17 cellular contexts compared by ENCODE assay signal in the genomic region with DNA sequence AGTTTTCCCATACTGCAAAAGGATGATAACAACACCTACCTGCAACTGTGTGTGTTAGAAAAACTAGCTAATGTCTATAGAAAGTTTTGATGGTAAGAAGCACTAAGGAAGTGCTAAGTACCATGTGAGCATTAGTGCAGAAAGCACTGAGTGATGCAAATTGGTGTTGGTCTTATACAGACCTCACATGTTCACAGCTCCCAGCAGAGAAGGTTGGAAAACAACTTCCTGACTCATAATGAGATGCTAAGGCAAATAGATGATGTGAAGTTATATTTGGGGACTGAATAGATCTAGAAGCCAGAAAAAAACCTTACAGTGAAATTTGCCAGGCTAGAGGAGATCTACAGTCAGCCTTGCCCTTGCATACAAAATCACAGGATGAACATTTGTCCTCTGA.
A peak's percentile ranks its signal among the peaks of the same experiment; 100 is the strongest.
DNase-seq lines count a peak whose midpoint lies in the region; ATAC-seq and TF ChIP-seq lines count a peak whose summit lies in the region.
"Had no signal": no experiment of that assay in that cellular context is flagged by ENCODE, and none has a peak within 500 bp of the region (broad histone marks: within the 10 kb centered on the region; RNA-seq: fewer than 3 reads in every experiment).

No MANE protein-coding gene starts in this region.

- H3K4me3 Mint-ChIP-seq in progenitor cell of endocrine pancreas (ENCODE audit: low read depth) (no peak overlapping the region), T-cell (no peak overlapping the region)
- H3K4me3 Mint-ChIP-seq: B cell; CD4-positive, CD25-positive, alpha-beta regulatory T cell; CD8-positive, alpha-beta memory T cell; GM23338 had no signal

- H3K9ac ChIP-seq in BLaER1 (no peak overlapping the region), mesendoderm (ENCODE audit: low read length) (no peak overlapping the region)

- no peak for TF ChIP-seq CTCF in progenitor cell of endocrine pancreas (IDR thresholded peaks at IDR 0.05; ENCODE audit: unreplicated experiment)
- no peak for TF ChIP-seq CTCF in prostate gland (IDR thresholded peaks at IDR 0.05)

- H3K36me3 ChIP-seq in BLaER1 (no peaks in the 10 kb centered on the region), mesendoderm (ENCODE audit: control insufficient read depth, insufficient read depth, low read length) (no peaks in the 10 kb centered on the region), prostate gland (no peaks in the 10 kb centered on the region)

- H3K4me2 ChIP-seq in BLaER1 = peak overlapping the region; percentile 13; the same call in 1 of the 2 replicates
- no peak overlapping the region for H3K4me2 ChIP-seq in mesendoderm (ENCODE audit: low read length)
- H3K4me2 ChIP-seq: GM23338 had no signal

- H3K79me2 ChIP-seq in mesendoderm (ENCODE audit: control insufficient read depth, insufficient read depth, low read length) = no peaks in the 10 kb centered on the region

- H3K4me3 ChIP-seq in BLaER1 = no peak overlapping the region
- no peak overlapping the region for H3K4me3 ChIP-seq in mesendoderm (ENCODE audit: low read length)
- no peak overlapping the region for H3K4me3 ChIP-seq in prostate gland
- H3K4me3 ChIP-seq: GM23338 had no signal

- H3K4ac ChIP-seq in mesendoderm (ENCODE audit: low read depth, low read length) = no peak overlapping the region

- no peak overlapping the region for H3K18ac ChIP-seq in mesendoderm (ENCODE audit: low read length)

- no peak overlapping the region for H3K27ac ChIP-seq in BLaER1
- H3K27ac ChIP-seq in mesendoderm (ENCODE audit: low read depth, low read length) = no peak overlapping the region
- H3K27ac ChIP-seq in prostate gland = no peak overlapping the region

- CTCF ChIA-PET in T-cell (lab: Charles Lee) = no interaction called here

- no peak overlapping the region for H2BK15ac ChIP-seq in mesendoderm (replicated peaks; ENCODE audit: low read depth)

- H3K56ac ChIP-seq in mesendoderm (ENCODE audit: low read length) = no peak overlapping the region

- H3K27me3 ChIP-seq in BLaER1 (no peaks in the 10 kb centered on the region), mesendoderm (ENCODE audit: insufficient read depth, low read length, poor library complexity) (no peaks in the 10 kb centered on the region), prostate gland (replicated peaks; ENCODE audit: insufficient read depth) (no peaks in the 10 kb centered on the region)

- H3K4me1 ChIP-seq in BLaER1 (peaks cover 9% of the 10 kb centered on the region), mesendoderm (ENCODE audit: control insufficient read depth, low read depth, low read length) (no peaks in the 10 kb centered on the region), prostate gland (replicated peaks) (no peaks in the 10 kb centered on the region)

- no peak for TF ChIP-seq POLR2A in prostate gland (IDR thresholded peaks at IDR 0.05)

- no peak overlapping the region for H2BK5ac ChIP-seq in mesendoderm (ENCODE audit: low read length)

- H3K4me1 Mint-ChIP-seq in progenitor cell of endocrine pancreas (ENCODE audit: low read depth) (no peaks in the 10 kb centered on the region), T-cell (no peaks in the 10 kb centered on the region)
- H3K4me1 Mint-ChIP-seq: B cell; CD4-positive, CD25-positive, alpha-beta regulatory T cell; CD8-positive, alpha-beta memory T cell had no signal

- H3K27me3 Mint-ChIP-seq in progenitor cell of endocrine pancreas = peaks cover 4% of the 10 kb centered on the region
- H3K27me3 Mint-ChIP-seq in T-cell = no peaks in the 10 kb centered on the region
- H3K27me3 Mint-ChIP-seq: CD4-positive, CD25-positive, alpha-beta regulatory T cell had no signal

- POLR2A ChIA-PET in T-cell (lab: Charles Lee) = no interaction called here

- no peaks in the 10 kb centered on the region for H3K79me1 ChIP-seq in mesendoderm (ENCODE audit: low read length)

- DNase-seq in astrocyte of the hippocampus (ENCODE audit: low read depth, low spot score) (peak; percentile 16), inferior parietal cortex (ENCODE audit: extremely low spot score) (peak; percentile 34), superior temporal gyrus (ENCODE audit: extremely low spot score) (peak; percentile 56), progenitor cell of endocrine pancreas (ENCODE audit: low spot score, unreplicated experiment) (no peak), mesendoderm (no peak), prostate gland (ENCODE audit: low spot score) (no peak), T-cell (no peak)
- DNase-seq: 8988T; C1 segment of cervical spinal cord; CD4-positive, CD25-positive, alpha-beta regulatory T cell; CD8-positive, alpha-beta memory T cell; COR-L47; GDM1; HCEC 1CT had no signal

- no peaks in the 10 kb centered on the region for H4K20me1 ChIP-seq in BLaER1

- H2AK5ac ChIP-seq in mesendoderm (ENCODE audit: low read length) = no peak overlapping the region

- H3K36me3 Mint-ChIP-seq in progenitor cell of endocrine pancreas (ENCODE audit: insufficient read depth) = no peaks in the 10 kb centered on the region
- H3K36me3 Mint-ChIP-seq in T-cell = no peaks in the 10 kb centered on the region
- H3K36me3 Mint-ChIP-seq: CD4-positive, CD25-positive, alpha-beta regulatory T cell; CD8-positive, alpha-beta memory T cell had no signal

- no peak for ATAC-seq in T-cell (replicated peaks in 1 of 4)
- ATAC-seq: GM23338 had no signal

- no peak overlapping the region for H4K8ac ChIP-seq in mesendoderm (ENCODE audit: low read depth, low read length)

- no peak overlapping the region for H3K23ac ChIP-seq in mesendoderm (ENCODE audit: low read length)

- H3K27ac Mint-ChIP-seq in progenitor cell of endocrine pancreas = no peak overlapping the region
- no peak overlapping the region for H3K27ac Mint-ChIP-seq in T-cell
- H3K27ac Mint-ChIP-seq: B cell; CD4-positive, CD25-positive, alpha-beta regulatory T cell; CD8-positive, alpha-beta memory T cell; GM23338 had no signal

- no peaks in the 10 kb centered on the region for H3K9me3 Mint-ChIP-seq in progenitor cell of endocrine pancreas (ENCODE audit: low read depth)
- peaks cover 0 to 4% (median 2%) of the 10 kb centered on the region in 3 donors for H3K9me3 Mint-ChIP-seq in T-cell
- H3K9me3 Mint-ChIP-seq: GM23338 had no signal

- intact Hi-C loops in prostate gland (cut with DNase I) = no loop called here

- H3K9me3 ChIP-seq in BLaER1 (no peaks in the 10 kb centered on the region), prostate gland (no peaks in the 10 kb centered on the region)

- H4K5ac ChIP-seq in mesendoderm (ENCODE audit: low read length) = no peak overlapping the region

- H2BK120ac ChIP-seq in mesendoderm (ENCODE audit: low read depth, low read length) = no peak overlapping the region

Comparison
In these comparisons a context has a peak if more than half of its experiments do, and no peak if none do; other contexts are left out.
1. DNase-seq: peak in astrocyte of the hippocampus (single experiment), inferior parietal cortex (single experiment) and superior temporal gyrus (single experiment); none in progenitor cell of endocrine pancreas (single experiment), mesendoderm (single experiment), prostate gland (single experiment) and T-cell (0 of 34).